Comparison of ENCODE assay signal across 8 cellular contexts in the genomic region with DNA sequence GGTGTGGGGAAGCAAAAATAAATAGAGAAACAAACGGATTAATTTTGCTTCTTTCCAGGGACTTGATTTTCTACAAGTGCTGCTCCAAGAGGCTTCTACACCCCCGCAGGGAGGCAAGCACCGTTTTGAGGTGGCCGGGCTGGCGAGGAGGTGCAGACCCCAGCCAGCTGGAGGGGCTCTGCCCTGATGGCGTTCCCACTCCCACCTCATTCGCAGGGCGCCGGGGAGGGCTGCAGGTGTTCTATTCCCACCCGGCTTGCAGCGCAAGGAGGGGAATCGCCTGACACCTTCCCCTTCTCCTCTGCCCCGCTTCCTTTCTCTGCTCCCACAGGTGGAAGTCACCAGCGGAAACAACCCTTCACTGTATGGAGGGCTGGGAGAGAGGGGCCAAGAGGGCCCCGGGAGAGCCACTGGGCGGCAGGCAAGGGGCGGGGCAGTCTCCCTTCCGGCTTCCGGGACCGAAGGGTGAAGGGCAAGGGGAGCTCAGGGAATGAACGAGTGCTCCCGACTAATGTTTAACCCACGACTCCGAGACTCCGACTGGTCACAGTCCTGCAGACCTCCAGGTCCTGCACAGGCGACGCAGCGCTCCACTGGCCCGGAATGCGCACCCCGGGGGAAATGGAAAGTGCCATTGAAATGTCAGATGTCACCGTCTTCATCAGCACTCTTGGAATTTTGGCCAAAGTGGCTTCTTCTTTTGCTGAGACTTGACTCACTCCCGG. TPM values are rescaled to one million over a fixed set of nuclear protein-coding genes. Genes with fewer than 3 reads are reported as not detected.
DNase-seq lines count a peak whose midpoint lies in the region; ATAC-seq, FAIRE-seq and TF ChIP-seq lines count a peak whose summit lies in the region.

No MANE protein-coding gene starts in this region.

- peak; percentile 82 for DNase-seq in D721Med (ENCODE audit: insufficient read length, low spot score)
- DNase-seq in SKM-1 (lab: John Stamatoyannopoulos, UW; ENCODE audit: unreplicated experiment), result peak; percentile 58
- peak; percentile 9 for DNase-seq in mammary epithelial cell
- peak; percentile 85 for DNase-seq in kidney tubule cell (ENCODE audit: low spot score)
- DNase-seq in stimulated activated CD4-positive, alpha-beta T cell treated with anti-CD3 and anti-CD28 coated beads, TNF-alpha, amount 100 ng/mL, for 4 hours (ENCODE audit: low read depth in 3 of 3), result peak in 2 of 3 experiments; percentile 5 to 30

- no peaks in the 10 kb centered on the region for H3K27me3 ChIP-seq in mammary epithelial cell (ENCODE audit: insufficient read depth, low read length)

- H3K4me2 ChIP-seq in mammary epithelial cell (ENCODE audit: insufficient read depth, low read depth, low read length), result peak overlapping the region; percentile 93

- H3K4me3 ChIP-seq in mammary epithelial cell (replicated peaks in 1 of 3; ENCODE audit: insufficient read depth in 1 of 3, low read depth in 2 of 3, low read length in 3 of 3), result peak overlapping the region; percentile 49 to 85 (median 71)

- intact Hi-C loops in mammary epithelial cell (cut with micrococcal nuclease), result loop anchor here (1.0 to 2.0 kb wide), 3 partner anchors 183 to 460 kb away; a partner anchor contains a TSS

- WGBS in mammary epithelial cell (ENCODE audit: low coverage, missing lambda C conversion rate), result 11% methylated on average over 19 of the region's 33 CpGs

- H3K27ac ChIP-seq in mammary epithelial cell (ENCODE audit: insufficient read depth, low read depth, low read length), result no peak overlapping the region

- dilution Hi-C loops in mammary epithelial cell (cut with HindIII; ENCODE audit: low sequenced_read_pairs), result no loop called here

- H4K20me1 ChIP-seq in mammary epithelial cell (ENCODE audit: insufficient read depth, low read length), result no peaks in the 10 kb centered on the region

- ATAC-seq in GM19395 (IDR thresholded peaks at IDR 0.05; ENCODE audit: unreplicated experiment), result peak; percentile 57
- ATAC-seq in HG03521 (IDR thresholded peaks at IDR 0.05; ENCODE audit: unreplicated experiment), result peak; percentile 31
- ATAC-seq in HG03469 (IDR thresholded peaks at IDR 0.05; ENCODE audit: unreplicated experiment), result no peak

- no peaks in the 10 kb centered on the region for H3K36me3 ChIP-seq in mammary epithelial cell (ENCODE audit: insufficient read depth, low read length)

- TF ChIP-seq CTCF in D721Med (IDR thresholded peaks at IDR 0.05; ENCODE audit: insufficient read depth, missing control alignments), result no peak
- no peak for TF ChIP-seq CTCF in mammary epithelial cell (conservative IDR thresholded peaks at IDR 0.05 in 1 of 2, IDR thresholded peaks at IDR 0.05 in 1 of 2; ENCODE audit: extremely low read depth in 1 of 2, insufficient read depth in 1 of 2, low read depth in 1 of 2, low read length in 2 of 2)

- CTCF ChIA-PET in mammary epithelial cell (lab: Charles Lee; ENCODE audit: low non-redundant PET), result interaction anchor here (0.6 kb wide), 1 partner anchor 30 kb away, joined by 12 read pairs; no protein-coding TSS in a partner anchor

- FAIRE-seq in D721Med (lab: Jason Lieb, UNC), result no peak

- H3K9ac ChIP-seq in mammary epithelial cell (ENCODE audit: insufficient read depth, low read length), result no peak overlapping the region

- no peaks in the 10 kb centered on the region for H3K79me2 ChIP-seq in mammary epithelial cell (ENCODE audit: insufficient read depth, low read length)

- in situ Hi-C loops in mammary epithelial cell (cut with MboI; ENCODE audit: low sequenced_read_pairs in 2 of 2), result loop anchor here in 1 of 2 donors (25.0 kb wide), 1 partner anchor 820 kb away; a partner anchor contains a TSS

- BruUV-seq in mammary epithelial cell (replicated peaks; lab: Mats Ljungman, UMichigan), result no TSS peak

- H3K9me3 ChIP-seq in mammary epithelial cell (replicated peaks; ENCODE audit: insufficient read depth, low read length), result no peaks in the 10 kb centered on the region

- H3K4me1 ChIP-seq in mammary epithelial cell (ENCODE audit: insufficient read depth, low read length), result peaks cover 27% of the 10 kb centered on the region

- H2AFZ ChIP-seq in mammary epithelial cell (ENCODE audit: low read depth, low read length), result peak overlapping the region; percentile 100

RNA-seq across cellular contexts. Expression of a gene that starts 29.1 kb away (rescaled TPM):
- not detected for total RNA-seq in mammary epithelial cell
- not detected for polyA plus RNA-seq in mammary epithelial cell
- not detected for polyA minus RNA-seq in mammary epithelial cell

RNA-seq across cellular contexts. Expression of a gene that starts 45.2 kb away (rescaled TPM):
- not detected for total RNA-seq in mammary epithelial cell
- polyA plus RNA-seq in mammary epithelial cell, result not detected
- not detected for polyA minus RNA-seq in mammary epithelial cell

Comparison
In these comparisons a context has a peak if more than half of its experiments do, and no peak if none do; other contexts are left out.
1. DNase-seq: peak in every context shown above with its lines; median percentile 85 in kidney tubule cell; 82 in D721Med; 58 in SKM-1; 18 in stimulated activated CD4-positive, alpha-beta T cell treated with anti-CD3 and anti-CD28 coated beads, TNF-alpha, amount 100 ng/mL, for 4 hours; 9 in mammary epithelial cell.